Comparison of ENCODE assay signal across 8 cellular contexts in genomic region chr1:35929730-35930592, GRCh38. TPM values are rescaled to one million over a fixed set of nuclear protein-coding genes. Genes with fewer than 3 reads are reported as not detected.
DNase-seq lines count a peak whose midpoint lies in the region; ATAC-seq, FAIRE-seq and TF ChIP-seq lines count a peak whose summit lies in the region.

No MANE protein-coding gene starts in this region.

- TSS peak; percentile 91 for BruUV-seq in GM12878 (replicated peaks; lab: Mats Ljungman, UMichigan)

- no peaks in the 10 kb centered on the region for H3K9me3 Mint-ChIP-seq in IgD-negative memory B cell

- no peaks in the 10 kb centered on the region for H3K27me3 Mint-ChIP-seq in IgD-negative memory B cell

- H3K4me3 Mint-ChIP-seq in IgD-negative memory B cell = peak overlapping the region; percentile 87 to 95 (median 92)

- H3K27ac Mint-ChIP-seq in IgD-negative memory B cell = peak overlapping the region; percentile 96 to 97 (median 97)

- no peak for TF ChIP-seq RAD21 in GM12878 (IDR thresholded peaks at IDR 0.05; ENCODE audit: insufficient read depth, low read depth, low read length)

- peak overlapping the region; percentile 79 for H3K9ac ChIP-seq in GM12878 (ENCODE audit: control insufficient read depth, insufficient read depth, low read length)

- TF ChIP-seq CTCF in GM12878 (IDR thresholded peaks at IDR 0.05 in 2 of 3, conservative IDR thresholded peaks at IDR 0.05 in 1 of 3; ENCODE audit: control insufficient read depth in 2 of 3, extremely low read depth in 1 of 3, insufficient read depth in 1 of 3, low read depth in 3 of 3, low read length in 3 of 3) = no peak

- CTCF ChIA-PET in GM12878 (lab: Yijun Ruan, JAX) = interaction anchor here (1.1 kb wide), 1 partner anchor 48 kb away, joined by 4 read pairs; no protein-coding TSS in a partner anchor

- RAD21 ChIA-PET in GM12878 (lab: Charles Lee; ENCODE audit: unreplicated experiment) = interaction anchor here (2.3 kb wide), 1 partner anchor 43 kb away, joined by 6 read pairs; no protein-coding TSS in a partner anchor

- peak overlapping the region; percentile 97 for H3K4me3 ChIP-seq in GM12878
- H3K4me3 ChIP-seq in iPS DF 6.9 (ENCODE audit: low read length) = peak overlapping the region; percentile 72; the same call in 1 of the 2 replicates
- peak overlapping the region; percentile 81 for H3K4me3 ChIP-seq in skeletal muscle cell (ENCODE audit: low read depth, low read length)

- H3K79me2 ChIP-seq in GM12878 (ENCODE audit: control insufficient read depth, insufficient read depth, low read length) = peaks cover 31% of the 10 kb centered on the region

- H3K27me3 ChIP-seq in GM12878 (replicated peaks in 1 of 2; ENCODE audit: control insufficient read depth in 2 of 2, insufficient read depth in 2 of 2, low read length in 1 of 2) = no peaks in the 10 kb centered on the region
- H3K27me3 ChIP-seq in iPS DF 6.9 (ENCODE audit: control insufficient read depth, insufficient read depth, low read length) = no peaks in the 10 kb centered on the region

- peak overlapping the region; percentile 45 for H2AFZ ChIP-seq in GM12878 (ENCODE audit: control insufficient read depth, low read depth, low read length)

- no peaks in the 10 kb centered on the region for H3K36me3 ChIP-seq in GM12878 (ENCODE audit: control insufficient read depth in 2 of 2, insufficient read depth in 2 of 2, low read length in 1 of 2)
- H3K36me3 ChIP-seq in iPS DF 6.9 (ENCODE audit: control insufficient read depth, insufficient read depth, low read length) = no peaks in the 10 kb centered on the region; the same call in 1 of the 2 replicates

- intact Hi-C loops in GM12878 (cut with micrococcal nuclease; ENCODE audit: unreplicated experiment) = loop anchor here (2.0 kb wide), 2 partner anchors 47 to 159 kb away; partner anchors contain the start of genes ADPRS and AGO1

- peak overlapping the region; percentile 80 for H3K4me2 ChIP-seq in GM12878 (ENCODE audit: control insufficient read depth, insufficient read depth)

- H3K4me1 ChIP-seq in GM12878 (ENCODE audit: control insufficient read depth, insufficient read depth, low read length) (peaks cover 2% of the 10 kb centered on the region), iPS DF 6.9 (ENCODE audit: control insufficient read depth, insufficient read depth, low read length) (no peaks in the 10 kb centered on the region)

- H3K4me1 Mint-ChIP-seq in IgD-negative memory B cell = peaks cover 21 to 29% (median 28%) of the 10 kb centered on the region in 3 donors

- no peaks in the 10 kb centered on the region for H3K36me3 Mint-ChIP-seq in IgD-negative memory B cell

- in situ Hi-C loops in GM12878 (cut with MboI) = no loop called here

- DNase-seq in Daoy (ENCODE audit: low read depth) (peak; percentile 64), SW480 (ENCODE audit: low spot score) (peak; percentile 46), GM12878 (ENCODE audit: low read depth, low spot score) (no peak), iPS DF 6.9 (ENCODE audit: low read depth, low spot score) (peak; percentile 18), skeletal muscle cell (ENCODE audit: low read depth) (no peak), amniotic stem cell (lab: John Stamatoyannopoulos, UW) (no peak)

- 1% methylated on average over 15 of the region's 15 CpGs for WGBS in GM12878 (ENCODE audit: insufficient coverage, insufficient replicate concordance, low lambda C conversion rate, missing lambda C conversion rate)
- no CpG with 5 or more reads among the region's 15 CpGs for WGBS in iPS DF 6.9 (ENCODE audit: insufficient coverage, insufficient read length)

- no peaks in the 10 kb centered on the region for H4K20me1 ChIP-seq in GM12878 (ENCODE audit: control insufficient read depth, insufficient read depth)

- H3K9me3 ChIP-seq in GM12878 (replicated peaks; ENCODE audit: control insufficient read depth, insufficient read depth, low read length) = no peaks in the 10 kb centered on the region
- no peaks in the 10 kb centered on the region for H3K9me3 ChIP-seq in iPS DF 6.9 (ENCODE audit: control insufficient read depth, insufficient read depth, low read length)

- ATAC-seq in GM12878 (peak; percentile 13), HG02885 (IDR thresholded peaks at IDR 0.05; ENCODE audit: poor library complexity, unreplicated experiment) (no peak)

- no peak for FAIRE-seq in GM12878 (lab: Jason Lieb, UNC)

- SMC1A ChIA-PET in GM12878 (lab: Charles Lee; ENCODE audit: uncharacterized antibody, unreplicated experiment) = interaction anchor here (0.9 to 1.7 kb wide), 3 partner anchors 47 to 220 kb away, joined by 3 to 5 read pairs (median 3); partner anchors contain the start of gene AGO1

- TF ChIP-seq POLR2A in GM12878 (IDR thresholded peaks at IDR 0.05; ENCODE audit: low read depth, low read length) = no peak

- peak overlapping the region; percentile 78 for H3K27ac ChIP-seq in GM12878 (ENCODE audit: control insufficient read depth, insufficient read depth)
- H3K27ac ChIP-seq in iPS DF 6.9 (ENCODE audit: low read length) = no peak overlapping the region

- no peak for TF ChIP-seq EP300 in GM12878 (IDR thresholded peaks at IDR 0.05; ENCODE audit: borderline replicate concordance in 1 of 2, control insufficient read depth in 1 of 2, low read depth in 2 of 2, low read length in 2 of 2)

- POLR2A ChIA-PET in GM12878 (lab: Charles Lee) = interaction anchor here (1.0 to 1.4 kb wide), 5 partner anchors 42 to 294 kb away, joined by 3 to 4 read pairs (median 3); partner anchors contain the start of genes AGO1 and THRAP3

TF ChIP-seq in GM12878, 131 proteins besides CTCF, POLR2A, EP300 and RAD21 (continues in another document):
- TF ChIP-seq SREBF1 (IDR thresholded peaks at IDR 0.05; ENCODE audit: low read length) (no peak), ZBTB33 (IDR thresholded peaks at IDR 0.05) (no peak), NR2C2 (IDR thresholded peaks at IDR 0.05; ENCODE audit: borderline replicate concordance, control insufficient read depth, insufficient read length, low read depth) (no peak), IKZF1 (conservative IDR thresholded peaks at IDR 0.05) (no peak), YY1 (IDR thresholded peaks at IDR 0.05; ENCODE audit: low read depth, low read length) (no peak), ZNF622 (IDR thresholded peaks at IDR 0.05) (no peak), STAT3 (IDR thresholded peaks at IDR 0.05; ENCODE audit: low read depth, low read length) (no peak), SRF (IDR thresholded peaks at IDR 0.05; ENCODE audit: low read depth in 2 of 2, low read length in 2 of 2) (peak; percentile 22 to 60; a peak in 2 of 4 replicates), FOS (IDR thresholded peaks at IDR 0.05; ENCODE audit: borderline replicate concordance, extremely low read depth, insufficient read length) (no peak)

RNA-seq across cellular contexts. Expression of gene AGO3, which starts 0.9 kb away (rescaled TPM):
- 18.4 and 43.9 TPM in 2 replicates for total RNA-seq in Daoy (2014; rRNA removed; shearing (Covaris generic))
- polyA plus RNA-seq in IgD-negative memory B cell = 13.1 TPM
- 90.9 and 91.0 TPM in 2 replicates for total RNA-seq in GM12878 (2013; cell fraction: nucleolus; rRNA removed)
- total RNA-seq in GM12878 (2014; rRNA removed) = 8.5 and 11.5 TPM in 2 replicates
- 10.0 and 11.8 TPM in 2 replicates for total RNA-seq in GM12878 (2014; rRNA removed; fragmentation: Illumina TruSeq; extraction: Trizol)
- 16.1 and 17.6 TPM in 2 replicates for total RNA-seq in GM12878 (2021)
- 9.6 TPM for polyA plus RNA-seq in GM12878 (2011; ENCODE audit: low read depth)
- 26.7 and 35.2 TPM in 2 replicates for polyA plus RNA-seq in GM12878 (2011; rRNA removed)
- 18.6 and 23.9 TPM in 2 replicates for polyA plus RNA-seq in GM12878 (2011; cell fraction: cytosol; rRNA removed)
- 30.5 and 30.8 TPM in 2 replicates for polyA plus RNA-seq in GM12878 (2011; cell fraction: nucleus; rRNA removed)
- polyA plus RNA-seq in GM12878 (2012) = 5.8 and 8.9 TPM in 2 replicates
- 11.6 and 12.3 TPM in 2 replicates for polyA plus RNA-seq in GM12878 (2014; fragmentation: Illumina TruSeq; extraction: Trizol)
- polyA plus RNA-seq in GM12878 (2014; fragmentation: Nextera tagmentation; extraction: Ambion mirVana) = 1 to 10 TPM; 3.9 to 4.2 TPM
- polyA plus RNA-seq in GM12878 (2014; rRNA removed) = 10.3 and 12.8 TPM in 2 replicates
- 10 to 100 TPM; 17.2 to 18.6 TPM for polyA plus RNA-seq in GM12878 (2016; fragmentation: Nextera tagmentation; extraction: Ambion mirVana)
- polyA minus RNA-seq in GM12878 (2011; rRNA and poly(A)+ RNA removed) = 44.2 and 61.5 TPM in 2 replicates
- polyA minus RNA-seq in GM12878 (2011; cell fraction: cytosol; rRNA and poly(A)+ RNA removed) = 8.6 and 17.7 TPM in 2 replicates
- 23.8 and 38.1 TPM in 2 replicates for polyA minus RNA-seq in GM12878 (2011; cell fraction: nucleus; rRNA and poly(A)+ RNA removed)

RNA-seq across cellular contexts. Expression of gene AGO1, which starts 47.0 kb away (rescaled TPM):
- 7.5 and 7.9 TPM in 2 replicates for total RNA-seq in Daoy (2014; rRNA removed; shearing (Covaris generic))
- 6.2 TPM for polyA plus RNA-seq in IgD-negative memory B cell
- total RNA-seq in GM12878 (2013; cell fraction: nucleolus; rRNA removed) = 30.6 and 31.0 TPM in 2 replicates
- 7.0 and 7.8 TPM in 2 replicates for total RNA-seq in GM12878 (2014; rRNA removed)
- 7.8 TPM in 2 replicates for total RNA-seq in GM12878 (2014; rRNA removed; fragmentation: Illumina TruSeq; extraction: Trizol)
- total RNA-seq in GM12878 (2021) = 24.0 and 24.2 TPM in 2 replicates
- 6.3 TPM for polyA plus RNA-seq in GM12878 (2011; ENCODE audit: low read depth)
- 8.2 and 14.5 TPM in 2 replicates for polyA plus RNA-seq in GM12878 (2011; rRNA removed)
- 17.2 and 18.7 TPM in 2 replicates for polyA plus RNA-seq in GM12878 (2011; cell fraction: cytosol; rRNA removed)
- 18.9 and 20.4 TPM in 2 replicates for polyA plus RNA-seq in GM12878 (2011; cell fraction: nucleus; rRNA removed)
- 8.1 and 9.4 TPM in 2 replicates for polyA plus RNA-seq in GM12878 (2012)
- 9.7 and 11.8 TPM in 2 replicates for polyA plus RNA-seq in GM12878 (2014; fragmentation: Illumina TruSeq; extraction: Trizol)
- polyA plus RNA-seq in GM12878 (2014; fragmentation: Nextera tagmentation; extraction: Ambion mirVana) = 1 to 10 TPM; 1.8 to 3.3 TPM
- polyA plus RNA-seq in GM12878 (2014; rRNA removed) = 9.8 and 10.2 TPM in 2 replicates
- 1 to 10 TPM; 7.7 to 8.4 TPM for polyA plus RNA-seq in GM12878 (2016; fragmentation: Nextera tagmentation; extraction: Ambion mirVana)
- polyA minus RNA-seq in GM12878 (2011; rRNA and poly(A)+ RNA removed) = 36.6 and 47.7 TPM in 2 replicates
- polyA minus RNA-seq in GM12878 (2011; cell fraction: cytosol; rRNA and poly(A)+ RNA removed) = 15.0 and 21.2 TPM in 2 replicates
- polyA minus RNA-seq in GM12878 (2011; cell fraction: nucleus; rRNA and poly(A)+ RNA removed) = 7.6 and 12.0 TPM in 2 replicates

Comparison
In these comparisons a context has a peak if more than half of its experiments do, and no peak if none do; other contexts are left out.
1. DNase-seq: peak in Daoy (single experiment), SW480 (single experiment) and iPS DF 6.9 (single experiment); none in GM12878 (single experiment), skeletal muscle cell (single experiment) and amniotic stem cell (single experiment).
2. Peak in every context shown above with its lines, with median percentiles within 50 percentile points of each other: H3K4me3 ChIP-seq.